ENCODE assay signal across 12 cellular contexts in genomic region chr3:58135712-58136543, GRCh38.
A peak's percentile ranks its signal among the peaks of the same experiment; 100 is the strongest.
DNase-seq lines count a peak whose midpoint lies in the region; ATAC-seq and TF ChIP-seq lines count a peak whose summit lies in the region.
"Had no signal": no experiment of that assay in that cellular context is flagged by ENCODE, and none has a peak within 500 bp of the region (broad histone marks: within the 10 kb centered on the region; RNA-seq: fewer than 3 reads in every experiment).

No MANE protein-coding gene starts in this region.

- no peak for ATAC-seq in GM23338
- no peak for ATAC-seq in activated T-cell treated with anti-CD3 and anti-CD28 coated beads, Interleukin-2, amount 50 U/mL, for 4 hours

- no peak overlapping the region for H2AFZ ChIP-seq in GM23338

- H4K20me1 ChIP-seq in GM23338 (replicated peaks; ENCODE audit: insufficient read depth), result peaks cover 5% of the 10 kb centered on the region; the same call in 1 of the 2 replicates

- intact Hi-C loops in ascending aorta (cut with DNase I), result no loop called here

- no peaks in the 10 kb centered on the region for H3K79me2 ChIP-seq in GM23338 (replicated peaks; ENCODE audit: insufficient read depth)

- H3K27ac Mint-ChIP-seq in GM23338, result no peak overlapping the region

- peaks cover 61% of the 10 kb centered on the region for H3K36me3 Mint-ChIP-seq in GM23338 (ENCODE audit: low read depth)
- H3K36me3 Mint-ChIP-seq in activated T-cell treated with anti-CD3 and anti-CD28 coated beads, Interleukin-2, amount 50 U/mL, for 4 hours (ENCODE audit: insufficient read depth), result peaks cover 49% of the 10 kb centered on the region

- no peaks in the 10 kb centered on the region for H3K4me1 ChIP-seq in GM23338 (ENCODE audit: insufficient read depth)
- peaks cover 3 to 4% of the 10 kb centered on the region in 2 donors for H3K4me1 ChIP-seq in ascending aorta

- peaks cover 2% of the 10 kb centered on the region for H3K27me3 Mint-ChIP-seq in GM23338 (ENCODE audit: insufficient read depth, low read depth, poor library complexity)
- no peaks in the 10 kb centered on the region for H3K27me3 Mint-ChIP-seq in activated T-cell treated with anti-CD3 and anti-CD28 coated beads, Interleukin-2, amount 50 U/mL, for 4 hours (ENCODE audit: low read depth)

- no peak overlapping the region for H3K4me3 Mint-ChIP-seq in GM23338
- H3K4me3 Mint-ChIP-seq in activated T-cell treated with anti-CD3 and anti-CD28 coated beads, Interleukin-2, amount 50 U/mL, for 4 hours, result no peak overlapping the region

- no peak overlapping the region for H3K4me2 ChIP-seq in GM23338

- H3K36me3 ChIP-seq in GM23338 (ENCODE audit: insufficient read depth) (peaks cover 49% of the 10 kb centered on the region), ascending aorta (peaks cover 63 to 100% of the 10 kb centered on the region in 2 donors)

- H3K4me3 ChIP-seq in GM23338 (no peak overlapping the region), ascending aorta (no peak overlapping the region)

- H3K27me3 ChIP-seq in GM23338 (ENCODE audit: insufficient read depth) (no peaks in the 10 kb centered on the region), ascending aorta (no peaks in the 10 kb centered on the region)

- no peaks in the 10 kb centered on the region for H3F3A ChIP-seq in GM23338 (replicated peaks; ENCODE audit: low read depth)

- DNase-seq in GM23338 (ENCODE audit: low spot score), result peak; percentile 13
- no peak for DNase-seq in ascending aorta (ENCODE audit: low spot score in 2 of 2)
- peak; percentile 54 for DNase-seq in iris pigment epithelial cell (ENCODE audit: low read depth)
- no peak for DNase-seq in NCI-H69 (lab: John Stamatoyannopoulos, UW)
- no peak for DNase-seq in NCI-H526 treated with DMSO at 0.1 percent for 48 hours (lab: John Stamatoyannopoulos, UW)
- no peak for DNase-seq in activated T-cell treated with anti-CD3 and anti-CD28 coated beads, Interleukin-2, amount 50 U/mL, for 4 hours
- no peak for DNase-seq in stimulated activated CD8-positive, alpha-beta memory T cell treated with anti-CD3 and anti-CD28 coated beads, Interleukin-4, amount 100 ng/mL, for 48 hours
- DNase-seq: activated effector memory CD4-positive, alpha-beta T cell treated with anti-CD3 and anti-CD28 coated beads, Interleukin-2, amount 50 U/mL, for 16 hours; MV-4-11; NCI-H774; retina had no signal

- no peaks in the 10 kb centered on the region for H3K4me1 Mint-ChIP-seq in GM23338
- H3K4me1 Mint-ChIP-seq in activated T-cell treated with anti-CD3 and anti-CD28 coated beads, Interleukin-2, amount 50 U/mL, for 4 hours (ENCODE audit: low read depth), result no peaks in the 10 kb centered on the region

- no peaks in the 10 kb centered on the region for H3K9me3 ChIP-seq in ascending aorta

- H3K27ac ChIP-seq in 22Rv1 (no peak overlapping the region), GM23338 (ENCODE audit: low read depth) (no peak overlapping the region), ascending aorta (peak overlapping the region; percentile 69 to 85)

- TF ChIP-seq CTCF in 22Rv1 (IDR thresholded peaks at IDR 0.05) (peak; percentile 54), GM23338 (conservative IDR thresholded peaks at IDR 0.05; ENCODE audit: low read depth in 2 of 2) (peak in 1 of 2 experiments; percentile 46; a peak in 2 of 4 replicates), ascending aorta (IDR thresholded peaks at IDR 0.05) (peak in 2 of 3 experiments; percentile 33 to 47)

- H3K9me3 Mint-ChIP-seq in GM23338, result no peaks in the 10 kb centered on the region
- H3K9me3 Mint-ChIP-seq in activated T-cell treated with anti-CD3 and anti-CD28 coated beads, Interleukin-2, amount 50 U/mL, for 4 hours, result no peaks in the 10 kb centered on the region

- no peaks in the 10 kb centered on the region for H3K9me2 ChIP-seq in GM23338 (ENCODE audit: insufficient read depth)

TF ChIP-seq in GM23338, 12 proteins besides CTCF, POLR2A, EP300 and RAD21 (continues in another document):
- no peak for TF ChIP-seq NANOG (IDR thresholded peaks at IDR 0.05; ENCODE audit: borderline replicate concordance)
- TF ChIP-seq EZH2 (IDR thresholded peaks at IDR 0.05; ENCODE audit: low read depth, unreplicated experiment), result no peak
- no peak for TF ChIP-seq ZNF462 (CRISPR knock-in tag; IDR thresholded peaks at IDR 0.05)
- no peak for TF ChIP-seq EZH2phosphoT487 (IDR thresholded peaks at IDR 0.05; ENCODE audit: unreplicated experiment)
- no peak for TF ChIP-seq REST (IDR thresholded peaks at IDR 0.05; ENCODE audit: unreplicated experiment)
- no peak for TF ChIP-seq ZNF331 (CRISPR knock-in tag; IDR thresholded peaks at IDR 0.05; ENCODE audit: low read depth)
- TF ChIP-seq POLR2AphosphoS5 (IDR thresholded peaks at IDR 0.05; ENCODE audit: low read depth), result no peak

Comparison
In these comparisons a context has a peak if more than half of its experiments do, and no peak if none do; other contexts are left out.
1. H3K27ac ChIP-seq: peak in ascending aorta (2 of 2); none in 22Rv1 (single experiment) and GM23338 (single experiment).
2. DNase-seq: peak in GM23338 (single experiment) and iris pigment epithelial cell (single experiment); none in ascending aorta (0 of 2), NCI-H69 (single experiment), NCI-H526 treated with DMSO at 0.1 percent for 48 hours (single experiment), activated T-cell treated with anti-CD3 and anti-CD28 coated beads, Interleukin-2, amount 50 U/mL, for 4 hours (single experiment) and stimulated activated CD8-positive, alpha-beta memory T cell treated with anti-CD3 and anti-CD28 coated beads, Interleukin-4, amount 100 ng/mL, for 48 hours (single experiment).